Comparison of ENCODE assay signal across 14 cellular contexts in genomic region chr12:50984899-50985298, GRCh38. TPM values are rescaled to one million over a fixed set of nuclear protein-coding genes. Genes with fewer than 3 reads are reported as not detected.
DNase-seq lines count a peak whose midpoint lies in the region; ATAC-seq and TF ChIP-seq lines count a peak whose summit lies in the region.
"Had no signal": no experiment of that assay in that cellular context is flagged by ENCODE, and none has a peak within 500 bp of the region (broad histone marks: within the 10 kb centered on the region; RNA-seq: fewer than 3 reads in every experiment).

No MANE protein-coding gene starts in this region.

- peaks cover 28% of the 10 kb centered on the region for H3K36me3 Mint-ChIP-seq in brain

- H3K79me2 ChIP-seq in MM.1S (ENCODE audit: low read length): no peaks in the 10 kb centered on the region

- peak overlapping the region; percentile 59; the same call in 1 of the 2 replicates for H3K4me2 ChIP-seq in MM.1S (ENCODE audit: low read depth, low read length)

- H3K4me3 ChIP-seq in MM.1S (ENCODE audit: low read length) (no peak overlapping the region), stomach (no peak overlapping the region)

- H3K27me3 ChIP-seq in MM.1S (replicated peaks; ENCODE audit: insufficient read depth, low read length): no peaks in the 10 kb centered on the region
- no peaks in the 10 kb centered on the region for H3K27me3 ChIP-seq in stomach

- intact Hi-C loops in stomach (cut with DNase I; ENCODE audit: low total_unique reads): loop anchor here (5.0 kb wide), 1 partner anchor 158 kb away; no protein-coding TSS in a partner anchor

- H3K4me1 ChIP-seq in MM.1S (ENCODE audit: low read length) (peaks cover 33% of the 10 kb centered on the region), stomach (peaks cover 7 to 39% (median 26%) of the 10 kb centered on the region in 4 donors)

- DNase-seq in MM.1S (no peak), iris pigment epithelial cell (ENCODE audit: low read depth) (peak; percentile 74), stomach (no peak), NAMALWA (ENCODE audit: low spot score) (no peak), cerebellum (ENCODE audit: low spot score) (no peak)
- DNase-seq: activated CD8-positive, alpha-beta memory T cell treated with anti-CD3 and anti-CD28 coated beads, Interleukin-2, amount 50 U/mL, for 4 hours; DMS79 treated with DMSO at 0.1 percent for 48 hours; endodermal cell; H9; NK-92 treated with Interleukin-12 subunit alpha and Interleukin-12 subunit beta, amount 100 ng/mL, for 24 hours; retina had no signal

- H3K36me3 ChIP-seq in MM.1S (replicated peaks; ENCODE audit: insufficient read depth, low read length): no peaks in the 10 kb centered on the region
- H3K36me3 ChIP-seq in stomach: peaks cover 3 to 39% (median 31%) of the 10 kb centered on the region in 4 donors

- TF ChIP-seq POLR2A in stomach (IDR thresholded peaks at IDR 0.05): no peak

- no peak overlapping the region for H3K27ac ChIP-seq in MM.1S (ENCODE audit: low read length)
- H3K27ac ChIP-seq in stomach: peak overlapping the region in 4 of 5 donors; percentile 31 to 76 (median 68)

- no peak overlapping the region for H3K9ac ChIP-seq in MM.1S (ENCODE audit: low read length)

- peak overlapping the region in 4 of 5 experiments; percentile 27 to 93 (median 87) for H3K27ac Mint-ChIP-seq in brain
- H3K27ac Mint-ChIP-seq: endodermal cell, H9 had no signal

- WGBS in stomach, 5 donors: 67 to 81% (median 77%) methylated on average over 1 of the region's 1 CpG

- no peak for TF ChIP-seq EP300 in stomach (IDR thresholded peaks at IDR 0.05)

- TF ChIP-seq CTCF in MM.1S (IDR thresholded peaks at IDR 0.05; ENCODE audit: low read length) (no peak), brain (conservative IDR thresholded peaks at IDR 0.05) (no peak), stomach (IDR thresholded peaks at IDR 0.05) (no peak)

- peaks cover 3% of the 10 kb centered on the region for H3K27me3 Mint-ChIP-seq in brain

- H3K4me3 Mint-ChIP-seq in brain: peak overlapping the region in 1 of 5 experiments; percentile 2
- H3K4me3 Mint-ChIP-seq: endodermal cell, H9 had no signal

- H2AFZ ChIP-seq in MM.1S (ENCODE audit: low read length): no peak overlapping the region

- no peaks in the 10 kb centered on the region for H3K9me3 ChIP-seq in MM.1S (replicated peaks; ENCODE audit: insufficient read depth, low read length)
- no peaks in the 10 kb centered on the region for H3K9me3 ChIP-seq in stomach

- H3K9me2 ChIP-seq in MM.1S (replicated peaks; ENCODE audit: insufficient read depth, low read length): no peaks in the 10 kb centered on the region

- no peaks in the 10 kb centered on the region for H4K20me1 ChIP-seq in MM.1S (ENCODE audit: insufficient read depth, low read length)

- H3F3A ChIP-seq in MM.1S (ENCODE audit: insufficient read depth, low read length): peaks cover 15% of the 10 kb centered on the region

- peaks cover 36% of the 10 kb centered on the region for H3K4me1 Mint-ChIP-seq in brain

- no peaks in the 10 kb centered on the region for H3K9me3 Mint-ChIP-seq in brain
- H3K9me3 Mint-ChIP-seq: endodermal cell, H9 had no signal

- no peak for ATAC-seq in GM18502 (IDR thresholded peaks at IDR 0.05; ENCODE audit: poor library complexity, unreplicated experiment)

RNA-seq across cellular contexts. Expression of gene HIGD1C, which starts 32.6 kb away (rescaled TPM):
- polyA plus RNA-seq in brain (ENCODE audit: insufficient read depth, low read depth, low replicate concordance) (not detected), stomach (not detected)
- total RNA-seq in stomach (not detected), cerebellum (not detected)
- total RNA-seq: endodermal cell, H9, kidney epithelial cell had no signal

RNA-seq across cellular contexts. Expression of gene SLC11A2, which starts 41.3 kb away (rescaled TPM):
- polyA plus RNA-seq in brain (ENCODE audit: insufficient read depth, low read depth, low replicate concordance): 18.2 TPM
- total RNA-seq in stomach: 100 to 1,000 TPM in 2 of 5 donors, 10 to 100 TPM in 3; 29.0 to 348 (median 94.2) TPM
- 10 to 100 TPM in 2 of 3 donors, 1 to 10 TPM in 1; 5.0 to 15.9 (median 10.3) TPM for polyA plus RNA-seq in stomach
- total RNA-seq in cerebellum: 71.0 TPM
